ENCODE assay signal across 1 cellular context in genomic region chr22:29702025-29702930, GRCh38.
TF ChIP-seq lines count a peak whose summit lies in the region.

No MANE protein-coding gene starts in this region.

TF ChIP-seq in GM23338, 12 proteins besides CTCF, POLR2A, EP300 and RAD21 (continued from another document):
- TF ChIP-seq ZNF462 (CRISPR knock-in tag; IDR thresholded peaks at IDR 0.05) (no peak), CREB1 (CRISPR knock-in tag; IDR thresholded peaks at IDR 0.05; ENCODE audit: low read depth) (no peak), STAT1 (IDR thresholded peaks at IDR 0.05; ENCODE audit: unreplicated experiment) (no peak), EZH2phosphoT487 (IDR thresholded peaks at IDR 0.05; ENCODE audit: unreplicated experiment) (no peak), POLR2AphosphoS5 (IDR thresholded peaks at IDR 0.05; ENCODE audit: low read depth) (no peak), JUNB (IDR thresholded peaks at IDR 0.05; ENCODE audit: unreplicated experiment) (no peak), ZNF114 (CRISPR knock-in tag; IDR thresholded peaks at IDR 0.05) (no peak), NANOG (IDR thresholded peaks at IDR 0.05; ENCODE audit: borderline replicate concordance) (no peak), EZH2 (IDR thresholded peaks at IDR 0.05; ENCODE audit: low read depth, unreplicated experiment) (no peak), ZNF331 (CRISPR knock-in tag; IDR thresholded peaks at IDR 0.05; ENCODE audit: low read depth) (no peak)
